ENCODE assay signal across 1 cellular context in the genomic region with DNA sequence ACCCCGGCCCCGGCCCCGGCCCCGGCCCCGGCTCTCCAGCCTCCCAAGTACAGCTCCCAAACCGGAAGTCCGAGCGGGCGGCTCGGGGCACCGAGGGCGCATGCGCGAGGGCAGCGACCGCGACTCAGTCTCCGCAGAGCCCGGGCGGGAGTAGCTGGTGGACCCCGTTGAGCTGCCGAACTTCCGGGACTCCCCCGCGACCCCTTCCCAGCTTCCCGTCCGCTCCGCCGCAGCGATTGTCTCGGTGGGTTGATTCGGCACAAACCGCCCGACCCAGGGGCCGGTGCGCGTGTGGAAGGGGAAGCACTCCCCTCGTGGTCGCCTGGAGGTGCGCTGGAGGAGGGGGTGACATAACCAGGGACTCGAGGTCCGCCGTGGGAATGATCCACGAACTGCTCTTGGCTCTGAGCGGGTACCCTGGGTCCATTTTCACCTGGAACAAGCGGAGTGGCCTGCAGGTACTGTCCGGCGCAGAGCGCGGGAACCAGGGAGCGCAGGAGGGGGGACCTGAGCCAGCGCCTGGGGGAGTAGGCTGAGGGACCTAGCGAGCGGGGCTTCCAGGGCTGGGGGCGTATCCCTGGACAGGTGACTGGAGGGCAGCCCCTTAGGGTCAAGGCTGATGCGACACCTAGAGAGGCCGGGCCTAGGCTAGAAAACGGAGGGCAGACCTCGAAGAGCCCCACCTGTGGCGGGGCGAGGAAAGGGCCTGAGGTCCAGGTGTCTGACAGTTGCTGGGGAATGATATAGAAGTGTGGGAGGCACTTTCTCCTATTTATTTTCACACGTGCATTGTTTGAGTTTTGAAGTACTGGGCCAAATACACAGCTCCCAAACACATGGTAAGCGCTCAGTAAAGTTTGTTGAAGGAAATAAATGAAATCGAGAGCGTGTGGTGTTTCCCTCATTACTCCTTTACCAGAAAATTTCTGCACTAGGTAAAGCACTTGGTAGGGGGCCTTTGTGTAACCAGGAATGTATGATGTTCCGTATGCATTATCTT.
A peak's percentile ranks its signal among the peaks of the same experiment; 100 is the strongest.
TF ChIP-seq lines count a peak whose summit lies in the region.

A gene with protein sequence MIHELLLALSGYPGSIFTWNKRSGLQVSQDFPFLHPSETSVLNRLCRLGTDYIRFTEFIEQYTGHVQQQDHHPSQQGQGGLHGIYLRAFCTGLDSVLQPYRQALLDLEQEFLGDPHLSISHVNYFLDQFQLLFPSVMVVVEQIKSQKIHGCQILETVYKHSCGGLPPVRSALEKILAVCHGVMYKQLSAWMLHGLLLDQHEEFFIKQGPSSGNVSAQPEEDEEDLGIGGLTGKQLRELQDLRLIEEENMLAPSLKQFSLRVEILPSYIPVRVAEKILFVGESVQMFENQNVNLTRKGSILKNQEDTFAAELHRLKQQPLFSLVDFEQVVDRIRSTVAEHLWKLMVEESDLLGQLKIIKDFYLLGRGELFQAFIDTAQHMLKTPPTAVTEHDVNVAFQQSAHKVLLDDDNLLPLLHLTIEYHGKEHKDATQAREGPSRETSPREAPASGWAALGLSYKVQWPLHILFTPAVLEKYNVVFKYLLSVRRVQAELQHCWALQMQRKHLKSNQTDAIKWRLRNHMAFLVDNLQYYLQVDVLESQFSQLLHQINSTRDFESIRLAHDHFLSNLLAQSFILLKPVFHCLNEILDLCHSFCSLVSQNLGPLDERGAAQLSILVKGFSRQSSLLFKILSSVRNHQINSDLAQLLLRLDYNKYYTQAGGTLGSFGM (plus strand): TSS at position 127 of the 1,000 bp plus-strand sequence. CDS start 254 bp downstream, at position 381.
A gene (minus strand): TSS at position 69 of the 1,000 bp plus-strand sequence. CDS start 1,130 bp downstream, outside the sequence.

TF ChIP-seq in HepG2, 621 proteins besides CTCF, POLR2A, EP300 and RAD21 (continues in another document):
- TF ChIP-seq, protein P1, sequence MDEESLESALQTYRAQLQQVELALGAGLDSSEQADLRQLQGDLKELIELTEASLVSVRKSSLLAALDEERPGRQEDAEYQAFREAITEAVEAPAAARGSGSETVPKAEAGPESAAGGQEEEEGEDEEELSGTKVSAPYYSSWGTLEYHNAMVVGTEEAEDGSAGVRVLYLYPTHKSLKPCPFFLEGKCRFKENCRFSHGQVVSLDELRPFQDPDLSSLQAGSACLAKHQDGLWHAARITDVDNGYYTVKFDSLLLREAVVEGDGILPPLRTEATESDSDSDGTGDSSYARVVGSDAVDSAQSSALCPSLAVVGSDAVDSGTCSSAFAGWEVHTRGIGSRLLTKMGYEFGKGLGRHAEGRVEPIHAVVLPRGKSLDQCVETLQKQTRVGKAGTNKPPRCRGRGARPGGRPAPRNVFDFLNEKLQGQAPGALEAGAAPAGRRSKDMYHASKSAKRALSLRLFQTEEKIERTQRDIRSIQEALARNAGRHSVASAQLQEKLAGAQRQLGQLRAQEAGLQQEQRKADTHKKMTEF (CRISPR knock-in tag; IDR thresholded peaks at IDR 0.05), result peak; percentile 62
- TF ChIP-seq KAT2B (IDR thresholded peaks at IDR 0.05; ENCODE audit: borderline replicate concordance, low read depth, low read length) (no peak), CREM (IDR thresholded peaks at IDR 0.05) (peak; percentile 41; the same call in 1 of the 2 replicates), CREM (CRISPR knock-in tag; IDR thresholded peaks at IDR 0.05) (no peak), ONECUT2 (CRISPR knock-in tag; IDR thresholded peaks at IDR 0.05) (no peak), ELF4 (CRISPR knock-in tag; IDR thresholded peaks at IDR 0.05; ENCODE audit: borderline replicate concordance) (peak; percentile 81; the same call in 1 of the 2 replicates), FOXC1 (CRISPR knock-in tag; IDR thresholded peaks at IDR 0.05; ENCODE audit: borderline replicate concordance) (peak; percentile 90), KLF16 (CRISPR knock-in tag; IDR thresholded peaks at IDR 0.05) (peak in 1 of 2 experiments; percentile 68; a peak in 1 of 4 replicates), MIER2 (CRISPR knock-in tag; IDR thresholded peaks at IDR 0.05) (0 out of 2 replicates have a peak, but pooled peaks have one; percentile 17), ASH2L (IDR thresholded peaks at IDR 0.05; ENCODE audit: insufficient read length, low read depth, low read length) (peak; percentile 67), ZNF709 (CRISPR knock-in tag; IDR thresholded peaks at IDR 0.05) (peak; percentile 66), NR3C1 (CRISPR knock-in tag; IDR thresholded peaks at IDR 0.05) (no peak), ESRRA (CRISPR knock-in tag; IDR thresholded peaks at IDR 0.05; ENCODE audit: low read depth) (peak; percentile 34; the same call in 1 of the 2 replicates), YEATS2 (CRISPR knock-in tag; IDR thresholded peaks at IDR 0.05; ENCODE audit: borderline replicate concordance) (peak; percentile 68; the same call in 1 of the 2 replicates), TBL1XR1 (IDR thresholded peaks at IDR 0.05; ENCODE audit: borderline replicate concordance, low read length, partially characterized antibody) (no peak), LCORL (IDR thresholded peaks at IDR 0.05) (no peak), LCORL (CRISPR knock-in tag; IDR thresholded peaks at IDR 0.05) (no peak), SRSF1 (optimal IDR thresholded peaks at IDR 0.05; ENCODE audit: low read depth, low read length) (peak; percentile 60), ERF (CRISPR knock-in tag; IDR thresholded peaks at IDR 0.05) (peak; percentile 41; the same call in 1 of the 2 replicates), HDAC2 (CRISPR knock-in tag; IDR thresholded peaks at IDR 0.05) (0 out of 2 replicates have a peak, but pooled peaks have one; percentile 26), PHF8 (CRISPR knock-in tag; IDR thresholded peaks at IDR 0.05) (peak; percentile 98), ZNF441 (CRISPR knock-in tag; IDR thresholded peaks at IDR 0.05; ENCODE audit: borderline replicate concordance) (no peak), NONO (IDR thresholded peaks at IDR 0.05) (no peak), NONO (CRISPR knock-in tag; conservative IDR thresholded peaks at IDR 0.05) (peak; percentile 97), JUN (CRISPR knock-in tag; IDR thresholded peaks at IDR 0.05) (0 out of 2 replicates have a peak, but pooled peaks have one; percentile 42), JARID2 (CRISPR knock-in tag; IDR thresholded peaks at IDR 0.05; ENCODE audit: insufficient replicate concordance) (no peak)
- TF ChIP-seq, protein P2, sequence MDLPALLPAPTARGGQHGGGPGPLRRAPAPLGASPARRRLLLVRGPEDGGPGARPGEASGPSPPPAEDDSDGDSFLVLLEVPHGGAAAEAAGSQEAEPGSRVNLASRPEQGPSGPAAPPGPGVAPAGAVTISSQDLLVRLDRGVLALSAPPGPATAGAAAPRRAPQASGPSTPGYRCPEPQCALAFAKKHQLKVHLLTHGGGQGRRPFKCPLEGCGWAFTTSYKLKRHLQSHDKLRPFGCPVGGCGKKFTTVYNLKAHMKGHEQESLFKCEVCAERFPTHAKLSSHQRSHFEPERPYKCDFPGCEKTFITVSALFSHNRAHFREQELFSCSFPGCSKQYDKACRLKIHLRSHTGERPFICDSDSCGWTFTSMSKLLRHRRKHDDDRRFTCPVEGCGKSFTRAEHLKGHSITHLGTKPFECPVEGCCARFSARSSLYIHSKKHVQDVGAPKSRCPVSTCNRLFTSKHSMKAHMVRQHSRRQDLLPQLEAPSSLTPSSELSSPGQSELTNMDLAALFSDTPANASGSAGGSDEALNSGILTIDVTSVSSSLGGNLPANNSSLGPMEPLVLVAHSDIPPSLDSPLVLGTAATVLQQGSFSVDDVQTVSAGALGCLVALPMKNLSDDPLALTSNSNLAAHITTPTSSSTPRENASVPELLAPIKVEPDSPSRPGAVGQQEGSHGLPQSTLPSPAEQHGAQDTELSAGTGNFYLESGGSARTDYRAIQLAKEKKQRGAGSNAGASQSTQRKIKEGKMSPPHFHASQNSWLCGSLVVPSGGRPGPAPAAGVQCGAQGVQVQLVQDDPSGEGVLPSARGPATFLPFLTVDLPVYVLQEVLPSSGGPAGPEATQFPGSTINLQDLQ (CRISPR knock-in tag; IDR thresholded peaks at IDR 0.05), result peak; percentile 97
- TF ChIP-seq, protein P3, sequence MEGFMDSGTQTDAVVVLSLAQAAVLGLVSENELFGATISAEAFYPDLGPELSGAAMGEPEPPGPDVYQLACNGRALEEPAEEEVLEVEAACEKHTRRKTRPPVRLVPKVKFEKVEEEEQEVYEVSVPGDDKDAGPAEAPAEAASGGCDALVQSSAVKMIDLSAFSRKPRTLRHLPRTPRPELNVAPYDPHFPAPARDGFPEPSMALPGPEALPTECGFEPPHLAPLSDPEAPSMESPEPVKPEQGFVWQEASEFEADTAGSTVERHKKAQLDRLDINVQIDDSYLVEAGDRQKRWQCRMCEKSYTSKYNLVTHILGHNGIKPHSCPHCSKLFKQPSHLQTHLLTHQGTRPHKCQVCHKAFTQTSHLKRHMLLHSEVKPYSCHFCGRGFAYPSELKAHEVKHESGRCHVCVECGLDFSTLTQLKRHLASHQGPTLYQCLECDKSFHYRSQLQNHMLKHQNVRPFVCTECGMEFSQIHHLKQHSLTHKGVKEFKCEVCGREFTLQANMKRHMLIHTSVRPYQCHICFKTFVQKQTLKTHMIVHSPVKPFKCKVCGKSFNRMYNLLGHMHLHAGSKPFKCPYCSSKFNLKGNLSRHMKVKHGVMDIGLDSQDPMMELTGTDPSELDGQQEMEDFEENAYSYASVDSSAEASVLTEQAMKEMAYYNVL (CRISPR knock-in tag; IDR thresholded peaks at IDR 0.05; ENCODE audit: borderline replicate concordance), result peak; percentile 48; the same call in 1 of the 2 replicates
- TF ChIP-seq, protein P4, sequence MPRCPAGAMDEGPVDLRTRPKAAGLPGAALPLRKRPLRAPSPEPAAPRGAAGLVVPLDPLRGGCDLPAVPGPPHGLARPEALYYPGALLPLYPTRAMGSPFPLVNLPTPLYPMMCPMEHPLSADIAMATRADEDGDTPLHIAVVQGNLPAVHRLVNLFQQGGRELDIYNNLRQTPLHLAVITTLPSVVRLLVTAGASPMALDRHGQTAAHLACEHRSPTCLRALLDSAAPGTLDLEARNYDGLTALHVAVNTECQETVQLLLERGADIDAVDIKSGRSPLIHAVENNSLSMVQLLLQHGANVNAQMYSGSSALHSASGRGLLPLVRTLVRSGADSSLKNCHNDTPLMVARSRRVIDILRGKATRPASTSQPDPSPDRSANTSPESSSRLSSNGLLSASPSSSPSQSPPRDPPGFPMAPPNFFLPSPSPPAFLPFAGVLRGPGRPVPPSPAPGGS (CRISPR knock-in tag; IDR thresholded peaks at IDR 0.05), result peak; percentile 74
- TF ChIP-seq, protein P5, sequence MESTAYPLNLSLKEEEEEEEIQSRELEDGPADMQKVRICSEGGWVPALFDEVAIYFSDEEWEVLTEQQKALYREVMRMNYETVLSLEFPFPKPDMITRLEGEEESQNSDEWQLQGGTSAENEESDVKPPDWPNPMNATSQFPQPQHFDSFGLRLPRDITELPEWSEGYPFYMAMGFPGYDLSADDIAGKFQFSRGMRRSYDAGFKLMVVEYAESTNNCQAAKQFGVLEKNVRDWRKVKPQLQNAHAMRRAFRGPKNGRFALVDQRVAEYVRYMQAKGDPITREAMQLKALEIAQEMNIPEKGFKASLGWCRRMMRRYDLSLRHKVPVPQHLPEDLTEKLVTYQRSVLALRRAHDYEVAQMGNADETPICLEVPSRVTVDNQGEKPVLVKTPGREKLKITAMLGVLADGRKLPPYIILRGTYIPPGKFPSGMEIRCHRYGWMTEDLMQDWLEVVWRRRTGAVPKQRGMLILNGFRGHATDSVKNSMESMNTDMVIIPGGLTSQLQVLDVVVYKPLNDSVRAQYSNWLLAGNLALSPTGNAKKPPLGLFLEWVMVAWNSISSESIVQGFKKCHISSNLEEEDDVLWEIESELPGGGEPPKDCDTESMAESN (CRISPR knock-in tag; conservative IDR thresholded peaks at IDR 0.05), result peak; percentile 88
- TF ChIP-seq, protein P6, sequence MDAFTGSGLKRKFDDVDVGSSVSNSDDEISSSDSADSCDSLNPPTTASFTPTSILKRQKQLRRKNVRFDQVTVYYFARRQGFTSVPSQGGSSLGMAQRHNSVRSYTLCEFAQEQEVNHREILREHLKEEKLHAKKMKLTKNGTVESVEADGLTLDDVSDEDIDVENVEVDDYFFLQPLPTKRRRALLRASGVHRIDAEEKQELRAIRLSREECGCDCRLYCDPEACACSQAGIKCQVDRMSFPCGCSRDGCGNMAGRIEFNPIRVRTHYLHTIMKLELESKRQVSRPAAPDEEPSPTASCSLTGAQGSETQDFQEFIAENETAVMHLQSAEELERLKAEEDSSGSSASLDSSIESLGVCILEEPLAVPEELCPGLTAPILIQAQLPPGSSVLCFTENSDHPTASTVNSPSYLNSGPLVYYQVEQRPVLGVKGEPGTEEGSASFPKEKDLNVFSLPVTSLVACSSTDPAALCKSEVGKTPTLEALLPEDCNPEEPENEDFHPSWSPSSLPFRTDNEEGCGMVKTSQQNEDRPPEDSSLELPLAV (CRISPR knock-in tag; conservative IDR thresholded peaks at IDR 0.05; ENCODE audit: low read depth), result no peak
- TF ChIP-seq, protein P7, sequence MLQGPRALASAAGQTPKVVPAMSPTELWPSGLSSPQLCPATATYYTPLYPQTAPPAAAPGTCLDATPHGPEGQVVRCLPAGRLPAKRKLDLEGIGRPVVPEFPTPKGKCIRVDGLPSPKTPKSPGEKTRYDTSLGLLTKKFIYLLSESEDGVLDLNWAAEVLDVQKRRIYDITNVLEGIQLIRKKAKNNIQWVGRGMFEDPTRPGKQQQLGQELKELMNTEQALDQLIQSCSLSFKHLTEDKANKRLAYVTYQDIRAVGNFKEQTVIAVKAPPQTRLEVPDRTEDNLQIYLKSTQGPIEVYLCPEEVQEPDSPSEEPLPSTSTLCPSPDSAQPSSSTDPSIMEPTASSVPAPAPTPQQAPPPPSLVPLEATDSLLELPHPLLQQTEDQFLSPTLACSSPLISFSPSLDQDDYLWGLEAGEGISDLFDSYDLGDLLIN (CRISPR knock-in tag; IDR thresholded peaks at IDR 0.05; ENCODE audit: borderline replicate concordance), result peak; percentile 59; the same call in 1 of the 2 replicates
- TF ChIP-seq, protein P8, sequence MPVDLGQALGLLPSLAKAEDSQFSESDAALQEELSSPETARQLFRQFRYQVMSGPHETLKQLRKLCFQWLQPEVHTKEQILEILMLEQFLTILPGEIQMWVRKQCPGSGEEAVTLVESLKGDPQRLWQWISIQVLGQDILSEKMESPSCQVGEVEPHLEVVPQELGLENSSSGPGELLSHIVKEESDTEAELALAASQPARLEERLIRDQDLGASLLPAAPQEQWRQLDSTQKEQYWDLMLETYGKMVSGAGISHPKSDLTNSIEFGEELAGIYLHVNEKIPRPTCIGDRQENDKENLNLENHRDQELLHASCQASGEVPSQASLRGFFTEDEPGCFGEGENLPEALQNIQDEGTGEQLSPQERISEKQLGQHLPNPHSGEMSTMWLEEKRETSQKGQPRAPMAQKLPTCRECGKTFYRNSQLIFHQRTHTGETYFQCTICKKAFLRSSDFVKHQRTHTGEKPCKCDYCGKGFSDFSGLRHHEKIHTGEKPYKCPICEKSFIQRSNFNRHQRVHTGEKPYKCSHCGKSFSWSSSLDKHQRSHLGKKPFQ (CRISPR knock-in tag; IDR thresholded peaks at IDR 0.05; ENCODE audit: insufficient replicate concordance), result peak; percentile 48
- TF ChIP-seq, protein P9, sequence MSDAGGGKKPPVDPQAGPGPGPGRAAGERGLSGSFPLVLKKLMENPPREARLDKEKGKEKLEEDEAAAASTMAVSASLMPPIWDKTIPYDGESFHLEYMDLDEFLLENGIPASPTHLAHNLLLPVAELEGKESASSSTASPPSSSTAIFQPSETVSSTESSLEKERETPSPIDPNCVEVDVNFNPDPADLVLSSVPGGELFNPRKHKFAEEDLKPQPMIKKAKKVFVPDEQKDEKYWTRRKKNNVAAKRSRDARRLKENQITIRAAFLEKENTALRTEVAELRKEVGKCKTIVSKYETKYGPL (CRISPR knock-in tag; IDR thresholded peaks at IDR 0.05), result 0 out of 2 replicates have a peak, but pooled peaks have one; percentile 22
- TF ChIP-seq, protein P10, sequence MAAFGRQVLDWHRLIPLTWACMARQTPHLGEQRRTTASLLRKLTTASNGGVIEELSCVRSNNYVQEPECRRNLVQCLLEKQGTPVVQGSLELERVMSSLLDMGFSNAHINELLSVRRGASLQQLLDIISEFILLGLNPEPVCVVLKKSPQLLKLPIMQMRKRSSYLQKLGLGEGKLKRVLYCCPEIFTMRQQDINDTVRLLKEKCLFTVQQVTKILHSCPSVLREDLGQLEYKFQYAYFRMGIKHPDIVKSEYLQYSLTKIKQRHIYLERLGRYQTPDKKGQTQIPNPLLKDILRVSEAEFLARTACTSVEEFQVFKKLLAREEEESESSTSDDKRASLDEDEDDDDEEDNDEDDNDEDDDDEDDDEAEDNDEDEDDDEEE (CRISPR knock-in tag; IDR thresholded peaks at IDR 0.05), result peak; percentile 76
